Comparison of ENCODE assay signal across 7 cellular contexts in the genomic region with DNA sequence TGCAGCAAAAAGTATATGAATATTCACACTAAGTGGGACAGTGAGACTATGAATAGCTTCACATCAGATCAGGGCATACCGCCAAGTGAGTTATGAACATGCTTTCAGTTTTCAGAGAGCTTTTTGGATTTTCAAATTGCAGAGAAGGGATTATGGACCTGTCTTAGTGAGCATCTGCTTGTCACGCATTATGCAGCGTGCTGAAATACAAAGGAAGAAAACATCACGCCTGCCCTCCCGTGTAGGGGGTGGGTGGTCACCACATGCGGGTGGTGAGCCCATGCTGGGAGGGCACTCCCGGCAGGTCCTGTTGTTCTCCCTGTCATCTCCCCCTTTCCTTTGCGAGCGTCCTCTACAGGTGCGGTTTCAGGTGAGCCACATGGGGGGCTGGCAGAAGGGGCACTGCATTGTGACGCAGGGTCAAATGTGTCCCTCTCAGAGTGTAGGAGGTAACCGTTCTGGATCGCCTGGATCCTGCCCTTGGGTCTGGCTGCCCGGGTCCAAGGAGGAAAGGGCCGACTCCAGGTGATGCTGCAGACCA. TPM values are rescaled to one million over a fixed set of nuclear protein-coding genes. Genes with fewer than 3 reads are reported as not detected.
DNase-seq lines count a peak whose midpoint lies in the region; ATAC-seq lines count a peak whose summit lies in the region.

No MANE protein-coding gene starts in this region.

- DNase-seq in T-cell (no peak), middle frontal gyrus (ENCODE audit: extremely low spot score, low spot score) (peak; percentile 38), dermis blood vessel endothelial cell (no peak), NOMO-1 treated with DMSO at 0.1 percent for 48 hours (lab: John Stamatoyannopoulos, UW; ENCODE audit: unreplicated experiment) (no peak), GF-D8 (lab: John Stamatoyannopoulos, UW) (no peak)

- H3K4me3 Mint-ChIP-seq in T-cell, result peak overlapping the region; percentile 59 to 72 (median 66)

- H3K9me3 Mint-ChIP-seq in T-cell, result no peaks in the 10 kb centered on the region

- CTCF ChIA-PET in T-cell (lab: Charles Lee), result no interaction called here

- H3K4me1 Mint-ChIP-seq in T-cell, result peaks cover 84 to 87% (median 86%) of the 10 kb centered on the region in 3 donors

- ATAC-seq in GM18873 (IDR thresholded peaks at IDR 0.05; ENCODE audit: low FRiP score, unreplicated experiment) (peak; percentile 23), HG02610 (IDR thresholded peaks at IDR 0.05; ENCODE audit: unreplicated experiment) (peak; percentile 17), T-cell (replicated peaks in 1 of 4) (peak in 1 of 4 experiments; percentile 26)

- no peaks in the 10 kb centered on the region for H3K27me3 Mint-ChIP-seq in T-cell

- POLR2A ChIA-PET in T-cell (lab: Charles Lee), result interaction anchor here in 1 of 2 donors (0.6 kb wide), 1 partner anchor 36 kb away, joined by 10 read pairs; no protein-coding TSS in a partner anchor

- H3K27ac Mint-ChIP-seq in T-cell, result peak overlapping the region; percentile 79 to 86

- H3K36me3 Mint-ChIP-seq in T-cell, result peaks cover 16% of the 10 kb centered on the region

RNA-seq across cellular contexts. Expression of a gene that starts 42.6 kb away (rescaled TPM):
- total RNA-seq in T-cell (10 to 100 TPM; 29.6 to 46.1 (median 35.7) TPM), dermis blood vessel endothelial cell (27.6 and 30.3 TPM in 2 replicates)
